In the genomic region with DNA sequence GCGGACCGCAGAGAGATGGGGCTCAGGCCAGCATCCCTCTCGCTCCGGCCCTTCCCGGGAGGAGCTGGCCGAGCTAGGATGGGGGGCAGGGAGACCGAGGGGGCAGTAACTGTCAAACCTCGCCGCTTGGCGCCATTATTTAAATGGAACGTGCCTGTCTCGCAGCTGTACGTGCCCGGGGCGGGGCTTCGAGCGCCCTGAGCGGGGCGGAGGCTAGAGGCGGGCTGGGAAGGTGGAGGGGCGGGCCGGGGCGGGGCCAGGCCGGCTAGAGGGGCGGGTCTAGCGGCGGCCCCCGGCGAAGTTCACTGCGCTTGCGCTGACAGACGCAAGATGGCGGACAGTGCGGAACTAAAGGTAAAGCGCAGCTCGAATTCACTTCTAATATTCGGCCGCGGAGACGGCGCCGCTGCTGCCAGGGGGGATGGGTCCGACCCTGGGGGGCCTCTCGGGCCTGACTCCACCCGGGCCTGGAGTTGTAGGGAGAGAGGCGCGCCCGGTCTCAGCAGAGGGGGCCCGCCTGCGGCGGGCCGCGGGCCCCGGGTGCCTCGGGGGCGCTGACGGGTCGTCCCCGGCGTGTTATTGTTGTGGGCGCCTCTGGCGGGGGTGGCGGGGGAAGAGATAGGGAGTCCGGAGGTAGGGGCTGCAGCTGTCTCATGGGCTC, we compare ENCODE assay signal across 8 cellular contexts. TPM values are rescaled to one million over a fixed set of nuclear protein-coding genes. Genes with fewer than 3 reads are reported as not detected.
DNase-seq lines count a peak whose midpoint lies in the region; ATAC-seq lines count a peak whose summit lies in the region.

A gene (plus strand): TSS at position 319 of the 661 bp plus-strand sequence. CDS start 12 bp downstream, at position 331.

- H3K9me3 ChIP-seq in effector memory CD4-positive, alpha-beta T cell (ENCODE audit: control insufficient read depth, low read length): no peaks in the 10 kb centered on the region

- H3K36me3 ChIP-seq in effector memory CD4-positive, alpha-beta T cell (ENCODE audit: control insufficient read depth, insufficient read depth, low read length): peaks cover 4% of the 10 kb centered on the region

- peak within 1 kb of the TSS; percentile 99 for H3K4me3 ChIP-seq in effector memory CD4-positive, alpha-beta T cell (ENCODE audit: insufficient read depth, low read depth, low read length, poor library complexity, severe bottlenecking)

- POLR2A ChIA-PET in activated CD8-positive, alpha-beta memory T cell treated with anti-CD3 and anti-CD28 coated beads for 36 hours (lab: Charles Lee): interaction anchor here (0.6 to 2.2 kb wide), 6 partner anchors 12 to 1538 kb away, joined by 3 to 8 read pairs (median 4); a partner anchor contains a TSS

- CTCF ChIA-PET in activated CD8-positive, alpha-beta memory T cell treated with anti-CD3 and anti-CD28 coated beads for 36 hours (lab: Charles Lee): interaction anchor here (0.9 kb wide), 1 partner anchor 102 kb away, joined by 3 read pairs; no protein-coding TSS in a partner anchor

- ATAC-seq in GM21360 (IDR thresholded peaks at IDR 0.05; ENCODE audit: unreplicated experiment): peak; percentile 84

- H3K27ac ChIP-seq in effector memory CD4-positive, alpha-beta T cell (ENCODE audit: insufficient read depth, low read length, poor library complexity, severe bottlenecking): peak within 1 kb of the TSS; percentile 95

- peaks cover 9% of the 10 kb centered on the region for H3K4me1 ChIP-seq in effector memory CD4-positive, alpha-beta T cell (ENCODE audit: control insufficient read depth, insufficient read depth, low read length, poor library complexity, severe bottlenecking)

- H3K27me3 ChIP-seq in effector memory CD4-positive, alpha-beta T cell (replicated peaks; ENCODE audit: control insufficient read depth, insufficient read depth, low read length, poor library complexity, severe bottlenecking): no peaks in the 10 kb centered on the region

- DNase-seq in COLO668 (lab: John Stamatoyannopoulos, UW; ENCODE audit: unreplicated experiment) (peak; percentile 97), HT1080 (ENCODE audit: low read depth) (peak; percentile 70), NOMO-1 (lab: John Stamatoyannopoulos, UW; ENCODE audit: unreplicated experiment in 2 of 2) (peak; percentile 92 to 94), medulla oblongata (ENCODE audit: extremely low spot score) (peak; percentile 95)
- DNase-seq in effector memory CD4-positive, alpha-beta T cell: peak; percentile 88 to 91 (median 90)
- peak; percentile 87 to 93 (median 89) for DNase-seq in stimulated activated CD4-positive, alpha-beta T cell treated with anti-CD3 and anti-CD28 coated beads, TNF-alpha, amount 100 ng/mL, for 48 hours (ENCODE audit: low read depth in 3 of 3)

RNA-seq across cellular contexts. Expression of the gene that starts here (rescaled TPM):
- total RNA-seq in HT1080 (2014; rRNA removed; shearing (Covaris generic)): 8.1 and 22.7 TPM in 2 replicates
- polyA plus RNA-seq in HT1080 (2015; cell fraction: cytosol; rRNA removed): 14.3 and 15.2 TPM in 2 replicates
- 29.5 and 31.4 TPM in 2 replicates for polyA plus RNA-seq in HT1080 (2015; cell fraction: nucleus; rRNA removed)
- total RNA-seq in activated CD8-positive, alpha-beta memory T cell treated with anti-CD3 and anti-CD28 coated beads for 36 hours: 10 to 100 TPM; 23.5 to 25.3 TPM

Comparison
In these comparisons a context has a peak if more than half of its experiments do, and no peak if none do; other contexts are left out.
1. Peak in every context shown above with its lines: DNase-seq, ATAC-seq, H3K4me3 ChIP-seq and H3K27ac ChIP-seq.